9 cellular contexts compared by ENCODE assay signal in the genomic region with DNA sequence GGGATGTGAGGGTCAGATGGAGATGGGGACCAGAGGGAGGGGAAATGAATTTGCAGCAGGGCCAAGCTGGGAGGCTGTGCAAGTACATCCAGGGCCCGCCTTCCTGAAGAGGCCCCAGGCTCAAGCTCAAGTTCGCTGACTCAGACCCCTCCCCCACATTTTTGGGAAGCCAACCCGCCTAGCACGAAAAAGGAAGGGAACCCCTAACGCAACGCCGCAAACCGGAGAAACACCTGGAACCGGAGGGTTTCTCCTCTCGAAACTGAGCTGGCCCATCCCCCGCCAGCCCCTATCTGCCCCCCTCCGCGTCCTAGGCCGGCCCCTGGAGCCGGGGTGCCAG. TPM values are rescaled to one million over a fixed set of nuclear protein-coding genes. Genes with fewer than 3 reads are reported as not detected.
A peak's percentile ranks its signal among the peaks of the same experiment; 100 is the strongest.
DNase-seq lines count a peak whose midpoint lies in the region; ATAC-seq and TF ChIP-seq lines count a peak whose summit lies in the region.
"Had no signal": no experiment of that assay in that cellular context is flagged by ENCODE, and none has a peak within 500 bp of the region (broad histone marks: within the 10 kb centered on the region; RNA-seq: fewer than 3 reads in every experiment).

No MANE protein-coding gene starts in this region.

- no peaks in the 10 kb centered on the region for H3K9me3 Mint-ChIP-seq in endothelial cell (ENCODE audit: unreplicated experiment)
- H3K9me3 Mint-ChIP-seq: activated B cell treated with CpG ODN at 0.5 μM for 24 hours had no signal

- peaks cover 5% of the 10 kb centered on the region for H3K4me1 Mint-ChIP-seq in endothelial cell (ENCODE audit: unreplicated experiment)
- H3K4me1 Mint-ChIP-seq: activated B cell treated with CpG ODN at 0.5 μM for 24 hours had no signal

- no peaks in the 10 kb centered on the region for H3K36me3 Mint-ChIP-seq in endothelial cell (ENCODE audit: low read depth, unreplicated experiment)

- H3K4me3 Mint-ChIP-seq in endothelial cell (ENCODE audit: unreplicated experiment), result no peak overlapping the region

- ATAC-seq in omental fat pad (ENCODE audit: low FRiP score) (peak; percentile 33), HG03280 (IDR thresholded peaks at IDR 0.05; ENCODE audit: unreplicated experiment) (no peak), HG03469 (IDR thresholded peaks at IDR 0.05; ENCODE audit: unreplicated experiment) (no peak)

- H3K27ac Mint-ChIP-seq in endothelial cell (ENCODE audit: unreplicated experiment), result no peak overlapping the region
- H3K27ac Mint-ChIP-seq: activated B cell treated with CpG ODN at 0.5 μM for 24 hours had no signal

- H3K27me3 Mint-ChIP-seq in endothelial cell (ENCODE audit: unreplicated experiment), result peaks cover 4% of the 10 kb centered on the region

- TF ChIP-seq CTCF in choroid plexus epithelial cell (conservative IDR thresholded peaks at IDR 0.05; ENCODE audit: low read depth, low read length) (no peak), omental fat pad (IDR thresholded peaks at IDR 0.05) (no peak), endothelial cell (IDR thresholded peaks at IDR 0.05; ENCODE audit: unreplicated experiment) (no peak)

- peak; percentile 18 for DNase-seq in ELF-1 (ENCODE audit: low read depth, low spot score)
- peak; percentile 13 for DNase-seq in M059J (ENCODE audit: low read depth)
- DNase-seq in choroid plexus epithelial cell (ENCODE audit: low read depth), result peak; percentile 3
- DNase-seq in omental fat pad (ENCODE audit: low spot score), result no peak
- no peak for DNase-seq in endothelial cell (ENCODE audit: low spot score)
- no peak for DNase-seq in GF-D8 (lab: John Stamatoyannopoulos, UW)

- H3K4me3 ChIP-seq in choroid plexus epithelial cell (ENCODE audit: low read depth, low read length), result peak overlapping the region; percentile 68

RNA-seq across cellular contexts. Expression of gene AP3B2, which starts 0.6 kb away (rescaled TPM):
- total RNA-seq in M059J (2014; rRNA removed; shearing (Covaris generic)), result 0.12 TPM in 1 of 2 replicates, not detected in the other
- total RNA-seq in omental fat pad (1 to 10 TPM in 3 of 4 donors, under 1 TPM in 1; 0.31 to 7.6 (median 1.4) TPM), endothelial cell (ENCODE audit: unreplicated experiment) (5.6 TPM)

Comparison
In these comparisons a context has a peak if more than half of its experiments do, and no peak if none do; other contexts are left out.
1. DNase-seq: peak in ELF-1 (single experiment), M059J (single experiment) and choroid plexus epithelial cell (single experiment); none in omental fat pad (single experiment), endothelial cell (single experiment) and GF-D8 (single experiment).